In the genomic region with DNA sequence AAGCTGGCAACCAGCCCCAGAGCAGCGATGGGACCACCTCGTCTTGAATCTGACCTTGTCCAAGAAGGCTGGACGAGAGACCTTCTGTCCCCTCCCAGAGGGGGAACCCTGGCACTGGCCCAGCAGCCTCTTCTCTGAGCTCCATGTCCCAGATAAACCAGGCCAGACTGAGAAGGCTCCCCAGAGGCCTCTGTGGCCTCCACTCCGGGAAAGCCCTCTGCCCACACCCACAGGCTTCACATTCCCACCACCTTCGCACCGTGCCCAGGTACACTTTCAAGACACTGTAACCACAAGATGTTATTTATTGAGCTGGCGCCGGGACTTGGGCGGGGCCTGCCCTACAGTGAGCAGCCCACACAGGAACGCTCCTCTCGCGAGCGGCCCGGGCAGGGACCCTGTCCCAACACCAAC, we compare ENCODE assay signal across 12 cellular contexts. TPM values are rescaled to one million over a fixed set of nuclear protein-coding genes. Genes with fewer than 3 reads are reported as not detected.
DNase-seq lines count a peak whose midpoint lies in the region; ATAC-seq, FAIRE-seq and TF ChIP-seq lines count a peak whose summit lies in the region.
"Had no signal": no experiment of that assay in that cellular context is flagged by ENCODE, and none has a peak within 500 bp of the region (broad histone marks: within the 10 kb centered on the region; RNA-seq: fewer than 3 reads in every experiment).

No MANE protein-coding gene starts in this region.

- H3K27ac Mint-ChIP-seq in activated naive CD4-positive, alpha-beta T cell treated with anti-CD3 and anti-CD28 coated beads, Interleukin-2, amount 10 ng/mL, durations not matched to agents 7 days and 5 days: peak overlapping the region; percentile 66
- peak overlapping the region; percentile 64 to 92 (median 82) for H3K27ac Mint-ChIP-seq in naive B cell

- intact Hi-C loops in HepG2 (cut with micrococcal nuclease; ENCODE audit: unreplicated experiment): no loop called here
- intact Hi-C loops in right lobe of liver (cut with DNase I): loop anchor here in 1 of 2 donors (10.0 kb wide), 1 partner anchor 234 kb away; no protein-coding TSS in a partner anchor

- no peak for TF ChIP-seq RAD21 in HepG2 (CRISPR knock-in tag; IDR thresholded peaks at IDR 0.05)

- H3K4me1 ChIP-seq in HepG2 (ENCODE audit: insufficient read depth, low read length) (no peaks in the 10 kb centered on the region), right lobe of liver (no peaks in the 10 kb centered on the region)

- H3K27ac ChIP-seq in HepG2 (ENCODE audit: extremely low read length, insufficient read depth, low read length) (no peak overlapping the region), right lobe of liver (no peak overlapping the region)
- H3K27ac ChIP-seq: SK-N-MC had no signal

- TF ChIP-seq CTCF in HepG2 (CRISPR knock-in tag; IDR thresholded peaks at IDR 0.05) (no peak), right lobe of liver (IDR thresholded peaks at IDR 0.05) (no peak)

- H3K4me2 ChIP-seq in HepG2 (ENCODE audit: low read depth, low read length): no peak overlapping the region

- peaks cover 11 to 22% of the 10 kb centered on the region in 2 experiments for H3K36me3 ChIP-seq in HepG2 (replicated peaks in 1 of 2; ENCODE audit: control insufficient read depth in 1 of 2, insufficient read depth in 2 of 2, low read length in 2 of 2)
- H3K36me3 ChIP-seq in right lobe of liver: peaks cover 0 to 6% (median under 1%) of the 10 kb centered on the region in 4 donors

- no peak overlapping the region for H3K4me3 ChIP-seq in HepG2 (replicated peaks in 1 of 3; ENCODE audit: insufficient read depth in 1 of 3, low read depth in 2 of 3, low read length in 3 of 3)
- no peak overlapping the region for H3K4me3 ChIP-seq in right lobe of liver
- H3K4me3 ChIP-seq: SK-N-MC had no signal

- FAIRE-seq in HepG2 (lab: Jason Lieb, UNC): no peak

- H3K4me1 Mint-ChIP-seq in activated naive CD4-positive, alpha-beta T cell treated with anti-CD3 and anti-CD28 coated beads, Interleukin-2, amount 10 ng/mL, durations not matched to agents 7 days and 5 days: peaks cover 54% of the 10 kb centered on the region
- peaks cover 38 to 53% (median 50%) of the 10 kb centered on the region in 3 donors for H3K4me1 Mint-ChIP-seq in naive B cell

- H2AFZ ChIP-seq in HepG2 (ENCODE audit: low read length): no peak overlapping the region

- no peaks in the 10 kb centered on the region for H3K27me3 Mint-ChIP-seq in activated naive CD4-positive, alpha-beta T cell treated with anti-CD3 and anti-CD28 coated beads, Interleukin-2, amount 10 ng/mL, durations not matched to agents 7 days and 5 days
- H3K27me3 Mint-ChIP-seq in naive B cell: no peaks in the 10 kb centered on the region

- 94% methylated on average over 14 of the region's 14 CpGs for WGBS in HepG2 (ENCODE audit: low lambda C conversion rate)
- WGBS in right lobe of liver (ENCODE audit: insufficient coverage, low coverage, low lambda C conversion rate, missing lambda C conversion rate): 79% methylated on average over 3 of the region's 14 CpGs

- TF ChIP-seq POLR2A in HepG2 (IDR thresholded peaks at IDR 0.05; ENCODE audit: insufficient read depth in 1 of 2, low read depth in 2 of 2, low read length in 2 of 2) (no peak), right lobe of liver (IDR thresholded peaks at IDR 0.05) (no peak)

- ATAC-seq in HepG2: no peak
- ATAC-seq in right lobe of liver: no peak
- no peak for ATAC-seq in naive B cell (ENCODE audit: low read depth in 2 of 2)
- no peak for ATAC-seq in GM21825 (IDR thresholded peaks at IDR 0.05; ENCODE audit: unreplicated experiment)
- ATAC-seq: esophagus mucosa had no signal

- H3K9ac ChIP-seq in HepG2 (ENCODE audit: insufficient read depth, low read depth, low read length): no peak overlapping the region

- H4K20me1 ChIP-seq in HepG2 (ENCODE audit: insufficient read depth, low read length): no peaks in the 10 kb centered on the region

- DNase-seq in HepG2 (ENCODE audit: low spot score): no peak
- DNase-seq in right lobe of liver: no peak
- DNase-seq in activated naive CD4-positive, alpha-beta T cell treated with anti-CD3 and anti-CD28 coated beads, Interleukin-2, amount 10 ng/mL, durations not matched to agents 7 days and 5 days: peak; percentile 45
- DNase-seq in naive B cell: no peak
- DNase-seq in kidney glomerular epithelial cell (lab: John Stamatoyannopoulos, UW): no peak
- no peak for DNase-seq in COLO829 (ENCODE audit: low spot score)
- no peak for DNase-seq in NCI-H510A treated with DMSO at 0.1 percent for 48 hours (lab: John Stamatoyannopoulos, UW)
- DNase-seq: mesendoderm, NCI-H1694 had no signal

- H3K27me3 ChIP-seq in HepG2 (ENCODE audit: control insufficient read depth in 1 of 2, insufficient read depth in 2 of 2, low read length in 2 of 2): no peaks in the 10 kb centered on the region
- no peaks in the 10 kb centered on the region for H3K27me3 ChIP-seq in right lobe of liver

- TF ChIP-seq EP300 in HepG2 (IDR thresholded peaks at IDR 0.05; ENCODE audit: low read depth in 2 of 2, low read length in 2 of 2): no peak
- no peak for TF ChIP-seq EP300 in HepG2 (CRISPR knock-in tag; IDR thresholded peaks at IDR 0.05; ENCODE audit: borderline replicate concordance)

- H3K9me3 Mint-ChIP-seq in activated naive CD4-positive, alpha-beta T cell treated with anti-CD3 and anti-CD28 coated beads, Interleukin-2, amount 10 ng/mL, durations not matched to agents 7 days and 5 days: peaks cover 3% of the 10 kb centered on the region
- no peaks in the 10 kb centered on the region for H3K9me3 Mint-ChIP-seq in naive B cell

- in situ Hi-C loops in HepG2 (cut with HindIII; ENCODE audit: extremely low pct_ligation_motif_present, low pct_unique_long_range_greater_than_20kb): no loop called here

- TSS peak; percentile 10 for BruUV-seq in HepG2 (replicated peaks; lab: Mats Ljungman, UMichigan)

- H3K79me2 ChIP-seq in HepG2 (ENCODE audit: insufficient read depth, low read length): no peaks in the 10 kb centered on the region

- peaks cover 76% of the 10 kb centered on the region for H3K36me3 Mint-ChIP-seq in activated naive CD4-positive, alpha-beta T cell treated with anti-CD3 and anti-CD28 coated beads, Interleukin-2, amount 10 ng/mL, durations not matched to agents 7 days and 5 days
- H3K36me3 Mint-ChIP-seq in naive B cell: peaks cover 14 to 44% of the 10 kb centered on the region in 2 donors

- POLR2A ChIA-PET in HepG2 (lab: Yijun Ruan, JAX): no interaction called here

- CTCF ChIA-PET in HepG2 (lab: Yijun Ruan, JAX; ENCODE audit: low intra/inter-chr PET ratio, low total read pairs): no interaction called here
- CTCF ChIA-PET in activated naive CD4-positive, alpha-beta T cell treated with anti-CD3 and anti-CD28 coated beads, Interleukin-2, amount 10 ng/mL, durations not matched to agents 7 days and 5 days (lab: Charles Lee): interaction anchor here (1.1 to 2.1 kb wide), 4 partner anchors 9 to 65 kb away, joined by 3 to 9 read pairs (median 4); no protein-coding TSS in a partner anchor

- H3K9me3 ChIP-seq in HepG2 (ENCODE audit: low read length) (no peaks in the 10 kb centered on the region), right lobe of liver (no peaks in the 10 kb centered on the region)

- H3K4me3 Mint-ChIP-seq in activated naive CD4-positive, alpha-beta T cell treated with anti-CD3 and anti-CD28 coated beads, Interleukin-2, amount 10 ng/mL, durations not matched to agents 7 days and 5 days: no peak overlapping the region
- H3K4me3 Mint-ChIP-seq in naive B cell: peak overlapping the region in 1 of 8 donors; percentile 22

RNA-seq across cellular contexts. Expression of gene ADA, which starts 33.2 kb away (rescaled TPM):
- total RNA-seq in HepG2 (2016; rRNA removed; fragmentation: Illumina TruSeq; extraction: Trizol): 2.5 and 2.7 TPM in 2 replicates
- total RNA-seq in HepG2 (2016; cell fraction: cytosol; rRNA removed; fragmentation: Illumina TruSeq; extraction: Trizol; ENCODE audit: low read depth): 1.3 and 2.8 TPM in 2 replicates
- total RNA-seq in HepG2 (2016; cell fraction: insoluble cytoplasmic fraction; rRNA removed; fragmentation: Illumina TruSeq; extraction: Trizol): 2.0 and 2.9 TPM in 2 replicates
- total RNA-seq in HepG2 (2016; cell fraction: membrane; rRNA removed; fragmentation: Illumina TruSeq; extraction: Trizol): 1.9 and 2.5 TPM in 2 replicates
- 1.4 and 1.6 TPM in 2 replicates for total RNA-seq in HepG2 (2016; cell fraction: nucleus; rRNA removed; fragmentation: Illumina TruSeq; extraction: Trizol)
- polyA plus RNA-seq in HepG2 (2011; rRNA removed): 9.8 and 11.3 TPM in 2 replicates
- polyA plus RNA-seq in HepG2 (2011; cell fraction: cytosol; rRNA removed): 9.6 and 12.4 TPM in 2 replicates
- 13.3 and 16.8 TPM in 2 replicates for polyA plus RNA-seq in HepG2 (2011; cell fraction: nucleus; rRNA removed)
- polyA plus RNA-seq in HepG2 (2012): 5.1 and 6.0 TPM in 2 replicates
- polyA plus RNA-seq in HepG2 (2016; cell fraction: cytosol; fragmentation: Illumina TruSeq; extraction: Trizol; ENCODE audit: low read depth): 2.7 and 3.0 TPM in 2 replicates
- polyA plus RNA-seq in HepG2 (2016; cell fraction: insoluble cytoplasmic fraction; fragmentation: Illumina TruSeq; extraction: Trizol; ENCODE audit: low read depth): 4.0 and 4.3 TPM in 2 replicates
- polyA plus RNA-seq in HepG2 (2016; cell fraction: membrane; fragmentation: Illumina TruSeq; extraction: Trizol; ENCODE audit: low read depth): 3.2 TPM in 2 replicates
- polyA plus RNA-seq in HepG2 (2016; cell fraction: nucleus; fragmentation: Illumina TruSeq; extraction: Trizol; ENCODE audit: insufficient read depth, low read depth): 4.3 and 4.8 TPM in 2 replicates
- 7.0 and 23.8 TPM in 2 replicates for polyA minus RNA-seq in HepG2 (2011; rRNA and poly(A)+ RNA removed; ENCODE audit: low replicate concordance)
- polyA minus RNA-seq in HepG2 (2011; cell fraction: cytosol; rRNA and poly(A)+ RNA removed): 2.5 and 2.9 TPM in 2 replicates
- polyA minus RNA-seq in HepG2 (2011; cell fraction: nucleus; rRNA and poly(A)+ RNA removed): 2.5 and 2.8 TPM in 2 replicates
- 1 to 10 TPM; 2.2 to 8.6 (median 3.7) TPM for total RNA-seq in right lobe of liver
- polyA plus RNA-seq in naive B cell (ENCODE audit: low read depth in 6 of 6): 1 to 10 TPM; 1.7 to 7.6 (median 4.6) TPM

RNA-seq across cellular contexts. Expression of gene PKIG, which starts 35.9 kb away (rescaled TPM):
- total RNA-seq in HepG2 (2016; rRNA removed; fragmentation: Illumina TruSeq; extraction: Trizol) (44.5 and 47.6 TPM in 2 replicates), right lobe of liver (10 to 100 TPM; 11.7 to 31.7 (median 21.8) TPM)
- 153 and 165 TPM in 2 replicates for total RNA-seq in HepG2 (2016; cell fraction: cytosol; rRNA removed; fragmentation: Illumina TruSeq; extraction: Trizol; ENCODE audit: low read depth)
- 46.5 and 47.5 TPM in 2 replicates for total RNA-seq in HepG2 (2016; cell fraction: insoluble cytoplasmic fraction; rRNA removed; fragmentation: Illumina TruSeq; extraction: Trizol)
- total RNA-seq in HepG2 (2016; cell fraction: membrane; rRNA removed; fragmentation: Illumina TruSeq; extraction: Trizol): 152 and 172 TPM in 2 replicates
- total RNA-seq in HepG2 (2016; cell fraction: nucleus; rRNA removed; fragmentation: Illumina TruSeq; extraction: Trizol): 15.9 and 17.5 TPM in 2 replicates
- polyA plus RNA-seq in HepG2 (2011; rRNA removed) (30.8 and 31.0 TPM in 2 replicates), naive B cell (ENCODE audit: low read depth in 6 of 6) (100 to 1,000 TPM in 4 of 6 donors, 10 to 100 TPM in 2; 74.7 to 219 (median 103) TPM)
- 38.5 and 44.2 TPM in 2 replicates for polyA plus RNA-seq in HepG2 (2011; cell fraction: cytosol; rRNA removed)
- 16.9 and 18.1 TPM in 2 replicates for polyA plus RNA-seq in HepG2 (2011; cell fraction: nucleus; rRNA removed)
- 31.8 and 34.8 TPM in 2 replicates for polyA plus RNA-seq in HepG2 (2012)
- 204 and 234 TPM in 2 replicates for polyA plus RNA-seq in HepG2 (2016; cell fraction: cytosol; fragmentation: Illumina TruSeq; extraction: Trizol; ENCODE audit: low read depth)
- 54.1 and 61.3 TPM in 2 replicates for polyA plus RNA-seq in HepG2 (2016; cell fraction: insoluble cytoplasmic fraction; fragmentation: Illumina TruSeq; extraction: Trizol; ENCODE audit: low read depth)
- polyA plus RNA-seq in HepG2 (2016; cell fraction: membrane; fragmentation: Illumina TruSeq; extraction: Trizol; ENCODE audit: low read depth): 173 and 198 TPM in 2 replicates
- polyA plus RNA-seq in HepG2 (2016; cell fraction: nucleus; fragmentation: Illumina TruSeq; extraction: Trizol; ENCODE audit: insufficient read depth, low read depth): 31.1 and 35.7 TPM in 2 replicates
- 5.9 and 22.6 TPM in 2 replicates for polyA minus RNA-seq in HepG2 (2011; rRNA and poly(A)+ RNA removed; ENCODE audit: low replicate concordance)
- 13.4 and 14.9 TPM in 2 replicates for polyA minus RNA-seq in HepG2 (2011; cell fraction: cytosol; rRNA and poly(A)+ RNA removed)
- polyA minus RNA-seq in HepG2 (2011; cell fraction: nucleus; rRNA and poly(A)+ RNA removed): 9.3 and 9.9 TPM in 2 replicates
